ENCODE assay signal across 1 cellular context in the genomic region with DNA sequence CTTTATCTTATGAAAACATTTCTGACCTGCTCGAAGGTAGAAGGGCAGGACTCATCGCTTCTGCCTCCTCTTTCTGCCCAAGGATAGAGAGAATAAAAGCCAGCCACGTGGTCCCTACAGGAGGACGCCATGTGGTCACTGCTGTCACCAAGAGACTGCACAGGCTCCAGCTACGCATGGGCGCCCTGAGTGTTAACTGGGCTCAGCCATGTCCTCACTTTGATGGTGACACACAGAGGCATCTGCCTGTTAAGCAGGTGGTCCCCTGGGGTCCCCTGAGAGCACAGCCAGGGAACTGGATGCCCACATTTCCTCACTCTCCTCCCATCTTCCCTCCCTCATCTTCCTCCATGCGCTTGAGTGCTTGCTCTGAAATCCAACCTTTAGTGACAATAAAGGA.
TF ChIP-seq lines count a peak whose summit lies in the region.

No MANE protein-coding gene starts in this region.

TF ChIP-seq in HepG2, 621 proteins besides CTCF, POLR2A, EP300 and RAD21:
- TF ChIP-seq, protein P1, sequence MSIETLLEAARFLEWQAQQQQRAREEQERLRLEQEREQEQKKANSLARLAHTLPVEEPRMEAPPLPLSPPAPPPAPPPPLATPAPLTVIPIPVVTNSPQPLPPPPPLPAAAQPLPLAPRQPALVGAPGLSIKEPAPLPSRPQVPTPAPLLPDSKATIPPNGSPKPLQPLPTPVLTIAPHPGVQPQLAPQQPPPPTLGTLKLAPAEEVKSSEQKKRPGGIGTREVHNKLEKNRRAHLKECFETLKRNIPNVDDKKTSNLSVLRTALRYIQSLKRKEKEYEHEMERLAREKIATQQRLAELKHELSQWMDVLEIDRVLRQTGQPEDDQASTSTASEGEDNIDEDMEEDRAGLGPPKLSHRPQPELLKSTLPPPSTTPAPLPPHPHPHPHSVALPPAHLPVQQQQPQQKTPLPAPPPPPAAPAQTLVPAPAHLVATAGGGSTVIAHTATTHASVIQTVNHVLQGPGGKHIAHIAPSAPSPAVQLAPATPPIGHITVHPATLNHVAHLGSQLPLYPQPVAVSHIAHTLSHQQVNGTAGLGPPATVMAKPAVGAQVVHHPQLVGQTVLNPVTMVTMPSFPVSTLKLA (IDR thresholded peaks at IDR 0.05) = peak; percentile 41
TF ChIP-seq in HepG2: peak in this region for 1; not testable (repeated sequence) for 620.
